In the genomic region with DNA sequence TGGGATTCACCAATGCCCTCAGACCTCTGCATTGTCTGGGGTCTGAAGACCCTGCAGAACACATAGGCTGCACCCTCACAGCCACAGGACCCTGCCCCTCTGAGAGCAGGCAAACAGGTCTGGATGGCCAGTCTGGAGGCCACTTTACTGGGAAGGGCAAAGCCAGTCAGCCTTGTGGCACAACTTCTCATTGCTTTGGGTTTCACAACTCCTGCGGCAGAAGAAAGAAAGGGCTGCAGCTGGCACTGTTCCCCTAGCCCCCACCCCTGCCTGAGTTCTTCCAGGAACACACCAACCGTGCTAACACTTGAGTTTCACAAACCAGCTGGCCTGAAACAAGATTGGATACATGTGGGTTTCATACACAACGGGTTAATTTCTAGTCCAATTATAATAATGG, we compare ENCODE assay signal across 20 cellular contexts.
DNase-seq lines count a peak whose midpoint lies in the region; ATAC-seq, FAIRE-seq and TF ChIP-seq lines count a peak whose summit lies in the region.
"Had no signal": no experiment of that assay in that cellular context is flagged by ENCODE, and none has a peak within 500 bp of the region (broad histone marks: within the 10 kb centered on the region; RNA-seq: fewer than 3 reads in every experiment).

No MANE protein-coding gene starts in this region.

- no peaks in the 10 kb centered on the region for H3K27me3 ChIP-seq in upper lobe of right lung
- H3K27me3 ChIP-seq: dorsolateral prefrontal cortex, heart left ventricle had no signal

- peak; percentile 45 for ATAC-seq in upper lobe of right lung
- ATAC-seq: activated T-helper 17 cell treated with anti-CD3 and anti-CD28 coated beads, Interleukin-2, amount 50 U/mL, for 72 hours; heart left ventricle; left lobe of liver; natural killer cell; right cardiac atrium had no signal

- H3K9me3 ChIP-seq in upper lobe of right lung: no peaks in the 10 kb centered on the region
- H3K9me3 ChIP-seq: heart left ventricle had no signal

- no peaks in the 10 kb centered on the region for H3K36me3 ChIP-seq in upper lobe of right lung
- H3K36me3 ChIP-seq: heart left ventricle had no signal

- intact Hi-C loops in upper lobe of right lung (cut with DNase I): no loop called here

- peak; percentile 77 for DNase-seq in NCI-H748 (lab: John Stamatoyannopoulos, UW; ENCODE audit: unreplicated experiment)
- no peak for DNase-seq in NCI-H748 treated with DMSO at 0.1 percent for 48 hours (lab: John Stamatoyannopoulos, UW)
- DNase-seq in NCI-H1436 (lab: John Stamatoyannopoulos, UW): peak; percentile 32
- peak; percentile 74 for DNase-seq in SKM-1 (lab: John Stamatoyannopoulos, UW; ENCODE audit: unreplicated experiment)
- no peak for DNase-seq in upper lobe of right lung
- no peak for DNase-seq in HTR-8/SVneo (ENCODE audit: insufficient read length, low spot score)
- no peak for DNase-seq in AG08395 (ENCODE audit: low spot score)
- no peak for DNase-seq in activated CD4-positive, alpha-beta T cell treated with anti-CD3 and anti-CD28 coated beads for 4 hours
- DNase-seq: activated CD4-positive, alpha-beta T cell treated with anti-CD3 and anti-CD28 coated beads for 48 hours; activated naive CD8-positive, alpha-beta T cell treated with anti-CD3 and anti-CD28 coated beads for 36 hours; GOT3; heart left ventricle; natural killer cell; NCI-H1930; SHP77 treated with DMSO at 0.1 percent for 48 hours had no signal

- H3K4me3 ChIP-seq in upper lobe of right lung: no peak overlapping the region
- H3K4me3 ChIP-seq: dorsolateral prefrontal cortex, heart left ventricle had no signal

- no peak overlapping the region for H3K27ac ChIP-seq in upper lobe of right lung
- H3K27ac ChIP-seq: heart left ventricle had no signal

- FAIRE-seq in HTR-8/SVneo (lab: Jason Lieb, UNC): no peak
- FAIRE-seq: A204.1 had no signal

- TF ChIP-seq CTCF in upper lobe of right lung (IDR thresholded peaks at IDR 0.05): no peak

- H3K4me1 ChIP-seq in upper lobe of right lung: no peaks in the 10 kb centered on the region

Comparison
In these comparisons a context has a peak if more than half of its experiments do, and no peak if none do; other contexts are left out.
1. DNase-seq: peak in NCI-H748 (single experiment), NCI-H1436 (single experiment) and SKM-1 (single experiment); none in NCI-H748 treated with DMSO at 0.1 percent for 48 hours (single experiment), upper lobe of right lung (single experiment), HTR-8/SVneo (single experiment), AG08395 (single experiment) and activated CD4-positive, alpha-beta T cell treated with anti-CD3 and anti-CD28 coated beads for 4 hours (0 of 2).